8 cellular contexts compared by ENCODE assay signal in genomic region chr12:12684375-12685106, GRCh38. TPM values are rescaled to one million over a fixed set of nuclear protein-coding genes. Genes with fewer than 3 reads are reported as not detected.
A peak's percentile ranks its signal among the peaks of the same experiment; 100 is the strongest.
DNase-seq lines count a peak whose midpoint lies in the region; ATAC-seq and TF ChIP-seq lines count a peak whose summit lies in the region.

No MANE protein-coding gene starts in this region.

- H3K79me2 ChIP-seq in OCI-LY7 (ENCODE audit: insufficient read depth, low read depth, low read length): no peaks in the 10 kb centered on the region

- H3K4me3 ChIP-seq in A673 (ENCODE audit: low read depth, low read length, poor library complexity, severe bottlenecking): no peak overlapping the region
- no peak overlapping the region for H3K4me3 ChIP-seq in OCI-LY7 (ENCODE audit: low read depth, low read length, poor library complexity, severe bottlenecking)
- no peak overlapping the region for H3K4me3 ChIP-seq in fibroblast of mammary gland (ENCODE audit: control insufficient read depth, low read depth, low read length)

- no peak overlapping the region for H2AFZ ChIP-seq in OCI-LY7 (ENCODE audit: low read length)

- H3K9me3 ChIP-seq in A673 (ENCODE audit: low read depth, low read length, poor library complexity, severe bottlenecking) (no peaks in the 10 kb centered on the region), OCI-LY7 (ENCODE audit: low read length) (no peaks in the 10 kb centered on the region)

- no peak overlapping the region for H3K4me2 ChIP-seq in OCI-LY7 (ENCODE audit: low read length)

- no peaks in the 10 kb centered on the region for H3K36me3 ChIP-seq in A673 (ENCODE audit: insufficient read depth, low read length, poor library complexity, severe bottlenecking)
- no peaks in the 10 kb centered on the region for H3K36me3 ChIP-seq in OCI-LY7 (ENCODE audit: insufficient read depth, low read length)

- POLR2A ChIA-PET in A673 (lab: Charles Lee; ENCODE audit: low non-redundant PET) (no interaction called here), OCI-LY7 (lab: Charles Lee) (no interaction called here)

- intact Hi-C loops in A673 (cut with micrococcal nuclease; ENCODE audit: unreplicated experiment): no loop called here
- intact Hi-C loops in OCI-LY7 (cut with micrococcal nuclease; ENCODE audit: unreplicated experiment): no loop called here

- no peaks in the 10 kb centered on the region for H4K20me1 ChIP-seq in OCI-LY7 (ENCODE audit: insufficient read depth, low read length)

- no peaks in the 10 kb centered on the region for H3K27me3 ChIP-seq in A673 (replicated peaks; ENCODE audit: insufficient read depth, low read depth, low read length, poor library complexity)

- H3K9me2 ChIP-seq in OCI-LY7 (ENCODE audit: insufficient read depth, low read length): no peaks in the 10 kb centered on the region

- ATAC-seq in HG03432 (IDR thresholded peaks at IDR 0.05; ENCODE audit: unreplicated experiment): no peak
- ATAC-seq in GM19328 (IDR thresholded peaks at IDR 0.05; ENCODE audit: unreplicated experiment): no peak

- DNase-seq in A673 (ENCODE audit: low spot score): peak; percentile 56
- DNase-seq in HT-29 (ENCODE audit: low spot score): peak; percentile 51
- peak; percentile 17 for DNase-seq in OCI-LY7 (ENCODE audit: low spot score)
- DNase-seq in fibroblast of mammary gland (ENCODE audit: low read depth): peak; percentile 52
- DNase-seq in retina: peak; percentile 78
- DNase-seq in NCI-H1048 (lab: John Stamatoyannopoulos, UW): no peak

- CTCF ChIA-PET in A673 (lab: Charles Lee) (no interaction called here), OCI-LY7 (lab: Charles Lee; ENCODE audit: unreplicated experiment) (no interaction called here)

- BruUV-seq in A673 (replicated peaks; lab: Mats Ljungman, UMichigan) (no TSS peak), OCI-LY7 (replicated peaks; lab: Mats Ljungman, UMichigan) (no TSS peak)

- no peak for TF ChIP-seq CTCF in A673 (conservative IDR thresholded peaks at IDR 0.05; ENCODE audit: low read depth, low read length)
- TF ChIP-seq CTCF in OCI-LY7 (conservative IDR thresholded peaks at IDR 0.05; ENCODE audit: low read length): no peak
- TF ChIP-seq CTCF in fibroblast of mammary gland (conservative IDR thresholded peaks at IDR 0.05; ENCODE audit: control insufficient read depth, insufficient read depth, low read depth, low read length): no peak

- H3K27ac ChIP-seq in A673 (ENCODE audit: low read depth, low read length, poor library complexity, severe bottlenecking): no peak overlapping the region
- no peak overlapping the region for H3K27ac ChIP-seq in OCI-LY7 (ENCODE audit: low read depth, low read length, poor library complexity, severe bottlenecking)

- H3K4me1 ChIP-seq in A673 (ENCODE audit: insufficient read depth, low read length, poor library complexity, severe bottlenecking) (no peaks in the 10 kb centered on the region), OCI-LY7 (ENCODE audit: insufficient read depth, low read length, poor library complexity, severe bottlenecking) (no peaks in the 10 kb centered on the region)

RNA-seq across cellular contexts. Expression of gene GPR19, which starts 11.4 kb away (rescaled TPM):
- total RNA-seq in A673 (2021) (3.0 and 3.2 TPM in 2 replicates), OCI-LY7 (2022) (16.9 and 24.2 TPM in 2 replicates)
- total RNA-seq in HT-29 (2014; rRNA removed; shearing (Covaris generic)): 0.25 and 1.0 TPM in 2 replicates
- total RNA-seq in OCI-LY7 (2014; rRNA removed; shearing (Covaris generic)): 13.6 and 17.3 TPM in 2 replicates

RNA-seq across cellular contexts. Expression of gene CDKN1B, which starts 32.6 kb away (rescaled TPM):
- total RNA-seq in A673 (2021) (38.7 and 42.7 TPM in 2 replicates), OCI-LY7 (2022) (45.3 and 54.7 TPM in 2 replicates)
- total RNA-seq in HT-29 (2014; rRNA removed; shearing (Covaris generic)): 52.9 and 67.7 TPM in 2 replicates
- total RNA-seq in OCI-LY7 (2014; rRNA removed; shearing (Covaris generic)): 59.4 and 65.7 TPM in 2 replicates
